ENCODE assay signal across 23 cellular contexts in the genomic region with DNA sequence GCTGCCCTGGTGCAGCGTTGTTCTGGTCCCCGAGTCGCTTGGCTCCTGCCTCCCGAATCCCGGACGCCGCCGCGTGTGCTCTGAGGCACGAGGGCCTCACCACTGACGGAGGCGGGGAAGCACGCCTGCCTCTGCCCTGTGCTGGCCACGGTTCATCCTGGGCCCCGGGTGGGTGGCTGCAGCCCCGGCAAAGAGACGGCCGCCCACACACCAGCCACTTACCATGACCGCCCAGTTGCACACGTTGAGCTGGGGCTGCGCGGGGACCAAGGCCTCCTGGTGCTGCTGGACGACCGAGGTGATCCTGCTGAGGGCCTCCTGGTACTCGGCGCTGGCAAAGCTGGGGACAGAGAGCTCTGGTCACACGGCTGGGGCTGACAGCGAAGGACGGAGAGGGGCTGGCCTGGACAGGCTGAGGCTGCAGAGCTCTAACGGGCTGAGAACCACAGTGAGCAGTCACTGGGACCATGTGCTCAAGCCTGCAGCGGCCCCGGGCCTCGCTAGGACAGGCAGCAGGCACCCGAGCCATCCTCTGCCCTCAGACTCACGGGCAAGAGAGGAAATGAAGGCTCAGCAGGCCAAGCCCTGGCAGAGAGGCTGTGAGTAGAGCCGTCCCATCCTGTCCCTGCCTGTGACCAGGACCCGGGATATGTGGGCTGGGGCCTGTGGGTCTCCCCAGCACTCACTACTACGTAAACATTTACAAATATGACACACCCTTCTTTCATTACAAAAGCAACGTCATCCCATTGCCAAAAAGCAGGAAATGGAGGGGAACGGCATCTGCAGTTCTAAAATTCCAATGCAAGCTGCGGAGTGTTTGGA. TPM values are rescaled to one million over a fixed set of nuclear protein-coding genes. Genes with fewer than 3 reads are reported as not detected.
DNase-seq lines count a peak whose midpoint lies in the region; ATAC-seq, FAIRE-seq and TF ChIP-seq lines count a peak whose summit lies in the region.
"Had no signal": no experiment of that assay in that cellular context is flagged by ENCODE, and none has a peak within 500 bp of the region (broad histone marks: within the 10 kb centered on the region; RNA-seq: fewer than 3 reads in every experiment).

No MANE protein-coding gene starts in this region.

- H3K9me1 ChIP-seq in K562 (ENCODE audit: control insufficient read depth, insufficient read depth, low read length): no peaks in the 10 kb centered on the region

- H3K4me3 ChIP-seq in HEK293 (ENCODE audit: low read depth, low read length): no peak overlapping the region
- H3K4me3 ChIP-seq in K562: no peak overlapping the region
- H3K4me3 ChIP-seq: BLaER1, dorsolateral prefrontal cortex, gastroesophageal sphincter, neural progenitor cell, SJCRH30 had no signal

- H3K9me3 ChIP-seq in HEK293 (ENCODE audit: control insufficient read depth, insufficient read depth, low read depth, low read length) (no peaks in the 10 kb centered on the region), K562 (replicated peaks; ENCODE audit: control insufficient read depth, insufficient read depth, low read depth, low read length) (no peaks in the 10 kb centered on the region)
- H3K9me3 ChIP-seq: BLaER1, gastroesophageal sphincter, SJCRH30 had no signal

- no peaks in the 10 kb centered on the region for H3K27me3 ChIP-seq in K562 (ENCODE audit: control insufficient read depth in 2 of 2, insufficient read depth in 2 of 2, low read length in 2 of 2)
- H3K27me3 ChIP-seq: BLaER1, dorsolateral prefrontal cortex, gastroesophageal sphincter, neural progenitor cell, SJCRH30 had no signal

- no peak overlapping the region for H2AFZ ChIP-seq in K562 (ENCODE audit: low read depth, low read length)
- H2AFZ ChIP-seq: neural progenitor cell, parathyroid adenoma had no signal

- TF ChIP-seq POLR2A in K562 (conservative IDR thresholded peaks at IDR 0.05): no peak

- no peaks in the 10 kb centered on the region for H4K20me1 ChIP-seq in K562 (replicated peaks; ENCODE audit: control insufficient read depth, insufficient read depth, low read length)

- CTCF ChIA-PET in HEK293 (lab: Yijun Ruan, JAX) (interaction anchor here (1.2 to 1.4 kb wide), 3 partner anchors 10 to 107 kb away, joined by 3 read pairs; no protein-coding TSS in a partner anchor), K562 (lab: Yijun Ruan, JAX; ENCODE audit: low intra/inter-chr PET ratio) (no interaction called here)

- 75% methylated on average over 30 of the region's 41 CpGs for WGBS in K562 (ENCODE audit: insufficient coverage, low coverage, missing lambda C conversion rate)

- H3K27ac ChIP-seq in HEK293 (ENCODE audit: extremely low read depth, low read depth, low read length) (no peak overlapping the region), K562 (ENCODE audit: extremely low read depth, low read depth, low read length) (no peak overlapping the region)
- H3K27ac ChIP-seq: BLaER1, dorsolateral prefrontal cortex, gastroesophageal sphincter, neural progenitor cell, parathyroid adenoma, SJCRH30 had no signal

- DNase-seq in K562 (ENCODE audit: extremely low read depth in 1 of 4, low spot score in 3 of 4) (no peak), left kidney (ENCODE audit: low read depth, low spot score) (peak; percentile 57), iPS-NIHi11 (ENCODE audit: low spot score) (no peak)
- DNase-seq: activated CD8-positive, alpha-beta T cell treated with anti-CD3 and anti-CD28 coated beads, Interleukin-2, amount 10 ng/mL, durations not matched to agents 7 days and 5 days; amniotic stem cell; dorsolateral prefrontal cortex; left cardiac atrium; NCI-H2107; NCI-H446; NCI-H82; retina; small intestine; stimulated activated naive B cell treated with anti-CD40 and anti-IgM and Interleukin-4, amounts not matched to agents 10 μg/mL and 1 μg/mL and 100 μg/mL, for 72 hours; SW 1271 had no signal

- no peak for TF ChIP-seq EP300 in K562 (IDR thresholded peaks at IDR 0.05; ENCODE audit: low read length)

- H3K79me2 ChIP-seq in K562 (ENCODE audit: control insufficient read depth, insufficient read depth, low read length): no peaks in the 10 kb centered on the region
- H3K79me2 ChIP-seq: parathyroid adenoma had no signal

- no peak overlapping the region for H3K4me2 ChIP-seq in K562 (ENCODE audit: insufficient read depth, low read length)
- H3K4me2 ChIP-seq: BLaER1, neural progenitor cell had no signal

- intact Hi-C loops in K562 (cut with micrococcal nuclease): loop anchor here (10.0 kb wide), 1 partner anchor 187 kb away; no protein-coding TSS in a partner anchor

- peaks cover 0 to 3% of the 10 kb centered on the region in 2 experiments; a peak in 1 of 3 replicates for H3K36me3 ChIP-seq in HEK293 (ENCODE audit: control insufficient read depth in 2 of 2, insufficient read depth in 1 of 2, low read length in 2 of 2)
- H3K36me3 ChIP-seq in K562 (ENCODE audit: control insufficient read depth, insufficient read depth, low read length): no peaks in the 10 kb centered on the region
- H3K36me3 ChIP-seq: neural progenitor cell, SJCRH30 had no signal

- TF ChIP-seq CTCF in HEK293 (tag by site-specific recombination; IDR thresholded peaks at IDR 0.05): no peak
- TF ChIP-seq CTCF in K562 (IDR thresholded peaks at IDR 0.05 in 2 of 3, conservative IDR thresholded peaks at IDR 0.05 in 1 of 3; ENCODE audit: insufficient read depth in 2 of 3, low read depth in 1 of 3, low read length in 3 of 3): no peak

- H3K4me1 ChIP-seq in HEK293 (ENCODE audit: control insufficient read depth, insufficient read depth, low read length) (no peaks in the 10 kb centered on the region), K562 (replicated peaks in 1 of 2; ENCODE audit: control insufficient read depth in 2 of 2, insufficient read depth in 2 of 2, low read length in 2 of 2) (peaks cover 5 to 55% of the 10 kb centered on the region in 2 experiments)
- H3K4me1 ChIP-seq: neural progenitor cell, parathyroid adenoma, SJCRH30 had no signal

- no peak for TF ChIP-seq RAD21 in K562 (CRISPR knock-in tag; conservative IDR thresholded peaks at IDR 0.05 in 1 of 2, IDR thresholded peaks at IDR 0.05 in 1 of 2)

- no TSS peak for BruUV-seq in K562 (replicated peaks; lab: Mats Ljungman, UMichigan)

- in situ Hi-C loops in K562 (cut with MboI): loop anchor here (10.0 kb wide), 1 partner anchor 397 kb away; a partner anchor contains a TSS

- no peak for FAIRE-seq in K562 (lab: Jason Lieb, UNC)
- FAIRE-seq: endometrium, small intestine had no signal

- peak overlapping the region in 1 of 2 experiments; percentile 71; a peak in 2 of 4 replicates for H3K9ac ChIP-seq in K562 (ENCODE audit: insufficient read depth in 1 of 2, low read depth in 2 of 2, low read length in 2 of 2)
- H3K9ac ChIP-seq: BLaER1, neural progenitor cell, parathyroid adenoma had no signal

- POLR2A ChIA-PET in HEK293 (lab: Yijun Ruan, JAX) (no interaction called here), K562 (lab: Yijun Ruan, JAX) (interaction anchor here (0.6 to 1.2 kb wide), 3 partner anchors 7 to 341 kb away, joined by 3 to 5 read pairs (median 3); no protein-coding TSS in a partner anchor)

- ATAC-seq in K562: no peak
- ATAC-seq in GM18868 (IDR thresholded peaks at IDR 0.05; ENCODE audit: unreplicated experiment): no peak
- no peak for ATAC-seq in GM19463 (IDR thresholded peaks at IDR 0.05; ENCODE audit: unreplicated experiment)
- ATAC-seq: activated CD8-positive, alpha-beta T cell treated with anti-CD3 and anti-CD28 coated beads, Interleukin-2, amount 10 ng/mL, durations not matched to agents 7 days and 5 days; gastroesophageal sphincter; left cardiac atrium; stimulated activated naive B cell treated with anti-CD40 and anti-IgM and Interleukin-4, amounts not matched to agents 10 μg/mL and 1 μg/mL and 100 μg/mL, for 72 hours had no signal

RNA-seq across cellular contexts. Expression of a gene that starts 6.3 kb away (rescaled TPM):
- 35.4 and 135 TPM in 2 replicates for total RNA-seq in K562 (2011; cell fraction: chromatin; rRNA removed; ENCODE audit: low replicate concordance)
- 138 and 183 TPM in 2 replicates for total RNA-seq in K562 (2011; cell fraction: nucleolus; rRNA removed)
- total RNA-seq in K562 (2011; cell fraction: nucleoplasm; rRNA removed): 82.7 and 89.3 TPM in 2 replicates
- total RNA-seq in K562 (2014; rRNA removed): 409 and 555 TPM in 2 replicates
- 86.2 and 129 TPM in 2 replicates for total RNA-seq in K562 (2014; rRNA removed; fragmentation: Illumina TruSeq; extraction: Trizol)
- 213 and 224 TPM in 2 replicates for total RNA-seq in K562 (2015; rRNA removed; fragmentation: Illumina TruSeq; extraction: Trizol)
- total RNA-seq in K562 (2021): 340 and 359 TPM in 2 replicates
- 146 and 234 TPM in 2 replicates for polyA plus RNA-seq in K562 (2011; rRNA removed)
- polyA plus RNA-seq in K562 (2011; cell fraction: cytosol; rRNA removed): 130 and 287 TPM in 2 replicates
- polyA plus RNA-seq in K562 (2011; cell fraction: nucleus; rRNA removed): 161 and 192 TPM in 2 replicates
- polyA plus RNA-seq in K562 (2012): 290 and 337 TPM in 2 replicates
- 94.4 and 200 TPM in 2 replicates for polyA plus RNA-seq in K562 (2014; fragmentation: Illumina TruSeq; extraction: Trizol)
- polyA plus RNA-seq in K562 (2014; fragmentation: Nextera tagmentation; extraction: Ambion mirVana): 100 to 1,000 TPM in 1 of 2 experiments, 10 to 100 TPM in 1; 41.7 to 116 TPM
- 354 and 422 TPM in 2 replicates for polyA plus RNA-seq in K562 (2014; rRNA removed)
- polyA minus RNA-seq in K562 (2011; rRNA and poly(A)+ RNA removed): 17.6 and 29.0 TPM in 2 replicates
- 127 and 142 TPM in 2 replicates for polyA minus RNA-seq in K562 (2011; cell fraction: cytosol; rRNA and poly(A)+ RNA removed)
- 49.9 and 62.3 TPM in 2 replicates for polyA minus RNA-seq in K562 (2011; cell fraction: nucleus; rRNA and poly(A)+ RNA removed)

RNA-seq across cellular contexts. Expression of a gene that starts 14.4 kb away (rescaled TPM):
- total RNA-seq in K562 (2011; cell fraction: chromatin; rRNA removed; ENCODE audit: low replicate concordance): 14.1 and 55.6 TPM in 2 replicates
- 67.5 and 87.8 TPM in 2 replicates for total RNA-seq in K562 (2011; cell fraction: nucleolus; rRNA removed)
- total RNA-seq in K562 (2011; cell fraction: nucleoplasm; rRNA removed): 29.4 and 38.8 TPM in 2 replicates
- 114 and 119 TPM in 2 replicates for total RNA-seq in K562 (2014; rRNA removed)
- total RNA-seq in K562 (2014; rRNA removed; fragmentation: Illumina TruSeq; extraction: Trizol): 3.4 and 4.4 TPM in 2 replicates
- total RNA-seq in K562 (2015; rRNA removed; fragmentation: Illumina TruSeq; extraction: Trizol): 14.4 and 17.9 TPM in 2 replicates
- total RNA-seq in K562 (2021): 173 and 178 TPM in 2 replicates
- 14.2 and 29.4 TPM in 2 replicates for polyA plus RNA-seq in K562 (2011; rRNA removed)
- polyA plus RNA-seq in K562 (2011; cell fraction: cytosol; rRNA removed): 48.5 and 101 TPM in 2 replicates
- 38.4 and 58.3 TPM in 2 replicates for polyA plus RNA-seq in K562 (2011; cell fraction: nucleus; rRNA removed)
- polyA plus RNA-seq in K562 (2012): 68.4 and 200 TPM in 2 replicates
- 9.3 and 47.1 TPM in 2 replicates for polyA plus RNA-seq in K562 (2014; fragmentation: Illumina TruSeq; extraction: Trizol)
- polyA plus RNA-seq in K562 (2014; fragmentation: Nextera tagmentation; extraction: Ambion mirVana): 1 to 10 TPM in 1 of 2 experiments, under 1 TPM in 1; 0.92 to 1.6 TPM
- polyA plus RNA-seq in K562 (2014; rRNA removed): 53.6 and 65.8 TPM in 2 replicates
- 9.8 and 10.4 TPM in 2 replicates for polyA minus RNA-seq in K562 (2011; rRNA and poly(A)+ RNA removed)
- polyA minus RNA-seq in K562 (2011; cell fraction: cytosol; rRNA and poly(A)+ RNA removed): 102 and 178 TPM in 2 replicates
- 25.2 and 25.9 TPM in 2 replicates for polyA minus RNA-seq in K562 (2011; cell fraction: nucleus; rRNA and poly(A)+ RNA removed)

RNA-seq across cellular contexts. Expression of a gene that starts 33.0 kb away (rescaled TPM):
- total RNA-seq in K562 (2011; cell fraction: chromatin; rRNA removed; ENCODE audit: low replicate concordance): 759 and 2,233 TPM in 2 replicates
- total RNA-seq in K562 (2011; cell fraction: nucleolus; rRNA removed): 1,565 and 1,591 TPM in 2 replicates
- total RNA-seq in K562 (2011; cell fraction: nucleoplasm; rRNA removed): 1,027 and 1,219 TPM in 2 replicates
- total RNA-seq in K562 (2014; rRNA removed) (213 and 305 TPM in 2 replicates), K562 (2014; rRNA removed; fragmentation: Illumina TruSeq; extraction: Trizol) (44.5 and 45.2 TPM in 2 replicates), K562 (2015; rRNA removed; fragmentation: Illumina TruSeq; extraction: Trizol) (97.9 and 113 TPM in 2 replicates), K562 (2021) (354 and 432 TPM in 2 replicates)
- polyA plus RNA-seq in K562 (2011; rRNA removed) (131 and 170 TPM in 2 replicates), K562 (2014; fragmentation: Illumina TruSeq; extraction: Trizol) (146 and 201 TPM in 2 replicates), K562 (2014; fragmentation: Nextera tagmentation; extraction: Ambion mirVana) (1 to 10 TPM; 3.6 to 9.6 TPM), K562 (2014; rRNA removed) (319 and 383 TPM in 2 replicates)
- 143 and 281 TPM in 2 replicates for polyA plus RNA-seq in K562 (2011; cell fraction: cytosol; rRNA removed)
- 1,334 and 2,777 TPM in 2 replicates for polyA plus RNA-seq in K562 (2011; cell fraction: nucleus; rRNA removed)
- polyA plus RNA-seq in K562 (2012): 266 and 440 TPM in 2 replicates
- 56.6 and 97.2 TPM in 2 replicates for polyA minus RNA-seq in K562 (2011; rRNA and poly(A)+ RNA removed)
- polyA minus RNA-seq in K562 (2011; cell fraction: cytosol; rRNA and poly(A)+ RNA removed): 155 and 200 TPM in 2 replicates
- 321 and 450 TPM in 2 replicates for polyA minus RNA-seq in K562 (2011; cell fraction: nucleus; rRNA and poly(A)+ RNA removed)

RNA-seq across cellular contexts. Expression of a gene that starts 38.8 kb away (rescaled TPM):
- total RNA-seq in K562 (2011; cell fraction: chromatin; rRNA removed; ENCODE audit: low replicate concordance): 69.8 and 180 TPM in 2 replicates
- total RNA-seq in K562 (2011; cell fraction: nucleolus; rRNA removed): 70.5 and 71.6 TPM in 2 replicates
- total RNA-seq in K562 (2011; cell fraction: nucleoplasm; rRNA removed): 50.8 and 56.2 TPM in 2 replicates
- 3.4 and 5.4 TPM in 2 replicates for total RNA-seq in K562 (2014; rRNA removed)
- total RNA-seq in K562 (2014; rRNA removed; fragmentation: Illumina TruSeq; extraction: Trizol): 2.4 and 4.1 TPM in 2 replicates
- total RNA-seq in K562 (2015; rRNA removed; fragmentation: Illumina TruSeq; extraction: Trizol): 5.6 and 5.9 TPM in 2 replicates
- total RNA-seq in K562 (2021): 12.3 and 13.2 TPM in 2 replicates
- 3.9 and 4.3 TPM in 2 replicates for polyA plus RNA-seq in K562 (2011; rRNA removed)
- 3.9 and 9.1 TPM in 2 replicates for polyA plus RNA-seq in K562 (2011; cell fraction: cytosol; rRNA removed)
- polyA plus RNA-seq in K562 (2011; cell fraction: nucleus; rRNA removed): 20.2 and 34.5 TPM in 2 replicates
- 11.1 and 16.0 TPM in 2 replicates for polyA plus RNA-seq in K562 (2012)
- 6.0 and 7.0 TPM in 2 replicates for polyA plus RNA-seq in K562 (2014; fragmentation: Illumina TruSeq; extraction: Trizol)
- polyA plus RNA-seq in K562 (2014; fragmentation: Nextera tagmentation; extraction: Ambion mirVana): under 1 TPM; 0.38 to 0.63 TPM
- polyA plus RNA-seq in K562 (2014; rRNA removed): 6.7 and 8.6 TPM in 2 replicates
- polyA minus RNA-seq in K562 (2011; rRNA and poly(A)+ RNA removed): 1.9 and 3.7 TPM in 2 replicates
- polyA minus RNA-seq in K562 (2011; cell fraction: cytosol; rRNA and poly(A)+ RNA removed): 3.2 and 3.3 TPM in 2 replicates
- polyA minus RNA-seq in K562 (2011; cell fraction: nucleus; rRNA and poly(A)+ RNA removed): 7.0 and 7.8 TPM in 2 replicates

RNA-seq across cellular contexts. Expression of a gene that starts 38.9 kb away (rescaled TPM):
- 43.1 and 83.7 TPM in 2 replicates for total RNA-seq in K562 (2011; cell fraction: chromatin; rRNA removed; ENCODE audit: low replicate concordance)
- total RNA-seq in K562 (2011; cell fraction: nucleolus; rRNA removed): 64.3 and 69.7 TPM in 2 replicates
- total RNA-seq in K562 (2011; cell fraction: nucleoplasm; rRNA removed): 53.0 and 53.7 TPM in 2 replicates
- total RNA-seq in K562 (2014; rRNA removed) (60.4 and 77.5 TPM in 2 replicates), K562 (2014; rRNA removed; fragmentation: Illumina TruSeq; extraction: Trizol) (92.6 and 126 TPM in 2 replicates), K562 (2015; rRNA removed; fragmentation: Illumina TruSeq; extraction: Trizol) (61.1 and 69.1 TPM in 2 replicates), K562 (2021) (89.1 and 92.6 TPM in 2 replicates)
- polyA plus RNA-seq in K562 (2011; rRNA removed) (124 and 163 TPM in 2 replicates), K562 (2014; fragmentation: Illumina TruSeq; extraction: Trizol) (97.5 and 104 TPM in 2 replicates), K562 (2014; fragmentation: Nextera tagmentation; extraction: Ambion mirVana) (100 to 1,000 TPM; 345 to 398 TPM), K562 (2014; rRNA removed) (92.4 and 99.1 TPM in 2 replicates)
- 94.2 and 150 TPM in 2 replicates for polyA plus RNA-seq in K562 (2011; cell fraction: cytosol; rRNA removed)
- 96.2 and 120 TPM in 2 replicates for polyA plus RNA-seq in K562 (2011; cell fraction: nucleus; rRNA removed)
- polyA plus RNA-seq in K562 (2012): 69.9 and 168 TPM in 2 replicates
- polyA minus RNA-seq in K562 (2011; rRNA and poly(A)+ RNA removed): 28.3 and 55.3 TPM in 2 replicates
- polyA minus RNA-seq in K562 (2011; cell fraction: cytosol; rRNA and poly(A)+ RNA removed): 24.9 and 30.9 TPM in 2 replicates
- polyA minus RNA-seq in K562 (2011; cell fraction: nucleus; rRNA and poly(A)+ RNA removed): 30.4 and 33.3 TPM in 2 replicates
